Comparison of ENCODE assay signal across 9 cellular contexts in genomic region chr1:8448906-8449661, GRCh38.
DNase-seq lines count a peak whose midpoint lies in the region; ATAC-seq, FAIRE-seq and TF ChIP-seq lines count a peak whose summit lies in the region.
"Had no signal": no experiment of that assay in that cellular context is flagged by ENCODE, and none has a peak within 500 bp of the region (broad histone marks: within the 10 kb centered on the region; RNA-seq: fewer than 3 reads in every experiment).

No MANE protein-coding gene starts in this region.

- H3K4me1 ChIP-seq in gastrocnemius medialis, result peaks cover 21 to 31% of the 10 kb centered on the region in 2 donors

- H3K36me3 ChIP-seq in gastrocnemius medialis, result no peaks in the 10 kb centered on the region

- peak; percentile 67 for DNase-seq in EH (ENCODE audit: low read depth)
- DNase-seq in foreskin fibroblast, result peak; percentile 69 to 78
- DNase-seq in gastrocnemius medialis, result no peak
- no peak for DNase-seq in SIG-M5 (lab: John Stamatoyannopoulos, UW)
- DNase-seq in HTR-8/SVneo (ENCODE audit: insufficient read length, low spot score), result no peak
- no peak for DNase-seq in activated CD4-positive, alpha-beta T cell treated with anti-CD3 and anti-CD28 coated beads for 1 hour
- DNase-seq: Karpas-422 had no signal

- H3K27ac ChIP-seq in VCaP (peak overlapping the region; percentile 75), gastrocnemius medialis (peak overlapping the region; percentile 46 to 76 (median 68))

- no peaks in the 10 kb centered on the region for H3K9me3 ChIP-seq in gastrocnemius medialis

- in situ Hi-C loops in gastrocnemius medialis (cut with MboI; ENCODE audit: low sequenced_read_pairs in 4 of 4), result no loop called here

- TF ChIP-seq CTCF in VCaP (conservative IDR thresholded peaks at IDR 0.05) (no peak), foreskin fibroblast (IDR thresholded peaks at IDR 0.05; ENCODE audit: low read depth, low read length) (no peak), gastrocnemius medialis (IDR thresholded peaks at IDR 0.05 in 4 of 5, conservative IDR thresholded peaks at IDR 0.05 in 1 of 5) (no peak)

- H3K27me3 ChIP-seq in gastrocnemius medialis, result no peaks in the 10 kb centered on the region

- FAIRE-seq in HTR-8/SVneo (lab: Jason Lieb, UNC), result no peak

- peak overlapping the region; percentile 17 to 18 for H3K4me3 ChIP-seq in foreskin fibroblast (ENCODE audit: low read depth in 1 of 2, low read length in 2 of 2)
- peak overlapping the region; percentile 2 to 32 (median 18) for H3K4me3 ChIP-seq in gastrocnemius medialis

- intact Hi-C loops in gastrocnemius medialis (cut with DNase I; ENCODE audit: low total_unique reads), result no loop called here

- no peak for TF ChIP-seq POLR2A in gastrocnemius medialis (IDR thresholded peaks at IDR 0.05)

- ATAC-seq in gastrocnemius medialis, result peak; percentile 66 to 68
- no peak for ATAC-seq in GM18873 (IDR thresholded peaks at IDR 0.05; ENCODE audit: low FRiP score, unreplicated experiment)

Comparison
In these comparisons a context has a peak if more than half of its experiments do, and no peak if none do; other contexts are left out.
1. DNase-seq: peak in EH (single experiment) and foreskin fibroblast (2 of 2); none in gastrocnemius medialis (0 of 2), SIG-M5 (single experiment), HTR-8/SVneo (single experiment) and activated CD4-positive, alpha-beta T cell treated with anti-CD3 and anti-CD28 coated beads for 1 hour (single experiment).